Comparison of ENCODE assay signal across 19 cellular contexts in the genomic region with DNA sequence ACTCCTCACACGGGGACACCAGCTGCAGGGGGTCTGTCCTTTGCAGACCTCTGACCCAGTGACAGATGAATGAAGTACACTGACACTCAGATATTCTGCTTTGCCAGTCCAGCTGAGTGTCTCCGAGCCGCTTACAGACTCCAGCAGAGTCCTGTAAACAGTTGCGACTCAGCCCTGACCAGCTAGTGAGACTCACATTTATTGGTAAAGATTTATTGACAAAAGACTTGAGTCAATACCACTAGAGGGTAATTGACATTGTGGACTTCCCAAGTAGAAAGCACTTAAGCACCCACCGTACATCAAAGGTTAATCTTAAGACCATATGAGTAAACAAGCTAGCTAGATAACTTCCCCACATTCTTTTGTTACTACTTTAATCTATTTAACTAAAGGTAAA. TPM values are rescaled to one million over a fixed set of nuclear protein-coding genes. Genes with fewer than 3 reads are reported as not detected.
"Had no signal": no experiment of that assay in that cellular context is flagged by ENCODE, and none has a peak within 500 bp of the region (broad histone marks: within the 10 kb centered on the region; RNA-seq: fewer than 3 reads in every experiment).

No MANE protein-coding gene starts in this region.

- H3K27ac Mint-ChIP-seq: activated CD4-positive, alpha-beta memory T cell treated with anti-CD3 and anti-CD28 coated beads for 36 hours; activated naive CD8-positive, alpha-beta T cell; immature natural killer cell; nephron progenitor cell; stimulated activated naive CD8-positive, alpha-beta T cell treated with anti-CD3 and anti-CD28 coated beads, Interleukin-15, Interleukin-2, amounts not matched to agents 100 ng/mL and 50 ng/mL, for 24 hours; T-helper 2 cell treated with Interferon-gamma antibody and Interleukin-4, amounts not matched to agents 5 μg/mL and 100 μg/mL, for 36 hours had no signal

- H3K9me3 ChIP-seq: esophagus muscularis mucosa, uterus had no signal

- H3K36me3 Mint-ChIP-seq: activated CD4-positive, alpha-beta memory T cell treated with anti-CD3 and anti-CD28 coated beads for 36 hours; activated naive CD8-positive, alpha-beta T cell; immature natural killer cell had no signal

- H3K4me3 Mint-ChIP-seq: activated CD4-positive, alpha-beta memory T cell treated with anti-CD3 and anti-CD28 coated beads for 36 hours; nephron progenitor cell; stimulated activated naive CD8-positive, alpha-beta T cell treated with anti-CD3 and anti-CD28 coated beads, Interleukin-15, Interleukin-2, amounts not matched to agents 100 ng/mL and 50 ng/mL, for 24 hours had no signal

- H3K36me3 ChIP-seq: brain microvascular endothelial cell, esophagus muscularis mucosa, uterus had no signal

- H3K9me3 Mint-ChIP-seq: activated CD4-positive, alpha-beta memory T cell treated with anti-CD3 and anti-CD28 coated beads for 36 hours; immature natural killer cell; nephron progenitor cell; stimulated activated naive CD8-positive, alpha-beta T cell treated with anti-CD3 and anti-CD28 coated beads, Interleukin-15, Interleukin-2, amounts not matched to agents 100 ng/mL and 50 ng/mL, for 24 hours; T-helper 2 cell treated with Interferon-gamma antibody and Interleukin-4, amounts not matched to agents 5 μg/mL and 100 μg/mL, for 36 hours had no signal

- DNase-seq: activated CD4-positive, alpha-beta memory T cell treated with anti-CD3 and anti-CD28 coated beads for 36 hours; activated gamma-delta T cell; activated T-cell treated with anti-CD3 and anti-CD28 coated beads, Interleukin-2, amount 50 U/mL, for 48 hours; amygdala; brain microvascular endothelial cell; cerebellar nuclear complex; dermis blood vessel endothelial cell; immature natural killer cell; left cardiac atrium; mammary epithelial cell; nephron progenitor cell; stimulated activated CD4-positive, alpha-beta T cell treated with anti-CD3 and anti-CD28 coated beads, Interleukin-4, amount 100 ng/mL, for 1 hour; stimulated activated CD8-positive, alpha-beta memory T cell treated with anti-CD3 and anti-CD28 coated beads, Interleukin-4, amount 100 ng/mL, for 48 hours; uterus had no signal

- H3K27ac ChIP-seq: brain microvascular endothelial cell, esophagus muscularis mucosa, uterus had no signal

- H3K27me3 ChIP-seq: uterus had no signal

- H3K4me3 ChIP-seq: uterus had no signal

RNA-seq across cellular contexts. Expression of a gene that starts 49.8 kb away (rescaled TPM):
- total RNA-seq: activated CD4-positive, alpha-beta memory T cell treated with anti-CD3 and anti-CD28 coated beads for 36 hours; dermis blood vessel endothelial cell; mammary epithelial cell; osteoblast had no signal
- polyA plus RNA-seq: mammary epithelial cell had no signal
